Comparison of ENCODE assay signal across 8 cellular contexts in genomic region chr11:62652156-62653006, GRCh38. TPM values are rescaled to one million over a fixed set of nuclear protein-coding genes. Genes with fewer than 3 reads are reported as not detected.
DNase-seq lines count a peak whose midpoint lies in the region; ATAC-seq and TF ChIP-seq lines count a peak whose summit lies in the region.

No MANE protein-coding gene starts in this region.

- H3K27ac ChIP-seq in DND-41 (ENCODE audit: low read length) (peak overlapping the region; percentile 88), mesenchymal stem cell (ENCODE audit: low read length, poor library complexity, severe bottlenecking) (peak overlapping the region; percentile 46)

- H2BK15ac ChIP-seq in mesenchymal stem cell (ENCODE audit: low read depth, poor library complexity, severe bottlenecking) = no peak overlapping the region

- H3K36me3 ChIP-seq in DND-41 (ENCODE audit: insufficient read depth, low read length) (peaks cover 27% of the 10 kb centered on the region), mesenchymal stem cell (ENCODE audit: control insufficient read depth in 1 of 2, insufficient read depth in 2 of 2, low read depth in 1 of 2, low read length in 2 of 2) (peaks cover 25% of the 10 kb centered on the region in 2 experiments)

- in situ Hi-C loops in astrocyte of the cerebellum (cut with HindIII; ENCODE audit: low sequenced_read_pairs) = no loop called here

- H4K20me1 ChIP-seq in DND-41 (ENCODE audit: insufficient read depth, low read length) = no peaks in the 10 kb centered on the region

- no peak overlapping the region for H4K91ac ChIP-seq in mesenchymal stem cell (ENCODE audit: low read length)

- H3K27me3 ChIP-seq in DND-41 (ENCODE audit: insufficient read depth, low read length, poor library complexity) (no peaks in the 10 kb centered on the region), mesenchymal stem cell (ENCODE audit: control insufficient read depth in 1 of 2, insufficient read depth in 1 of 2, low read length in 2 of 2) (no peaks in the 10 kb centered on the region)

- peak overlapping the region; percentile 72 for H3K4me2 ChIP-seq in DND-41 (ENCODE audit: insufficient read depth, low read length)
- H3K4me2 ChIP-seq in mesenchymal stem cell (ENCODE audit: low read length, poor library complexity, severe bottlenecking) = peak overlapping the region; percentile 83

- no peak for DNase-seq in DND-41
- no peak for DNase-seq in astrocyte of the cerebellum (ENCODE audit: low read depth)
- no peak for DNase-seq in mesenchymal stem cell
- DNase-seq in NCI-H2029 (lab: John Stamatoyannopoulos, UW) = no peak
- DNase-seq in HPDE6-E6E7 (ENCODE audit: extremely low spot score) = no peak

- H3K9me3 ChIP-seq in DND-41 (ENCODE audit: insufficient read depth, low read length, severe bottlenecking) (no peaks in the 10 kb centered on the region), mesenchymal stem cell (ENCODE audit: control insufficient read depth, low read length) (no peaks in the 10 kb centered on the region)

- H3K9ac ChIP-seq in DND-41 (ENCODE audit: low read depth, low read length) (peak overlapping the region; percentile 84), mesenchymal stem cell (ENCODE audit: low read length) (peak overlapping the region; percentile 96)

- 39% methylated on average over 16 of the region's 16 CpGs for WGBS in mesenchymal stem cell

- no peak for ATAC-seq in DND-41 (ENCODE audit: insufficient read depth, low read depth)
- ATAC-seq in HG03139 (IDR thresholded peaks at IDR 0.05; ENCODE audit: unreplicated experiment) = peak; percentile 8
- no peak for ATAC-seq in GM19328 (IDR thresholded peaks at IDR 0.05; ENCODE audit: unreplicated experiment)
- ATAC-seq in HG02763 (IDR thresholded peaks at IDR 0.05; ENCODE audit: unreplicated experiment) = no peak

- TF ChIP-seq CTCF in DND-41 (IDR thresholded peaks at IDR 0.05; ENCODE audit: borderline replicate concordance, extremely low read depth, low read length, poor library complexity, severe bottlenecking) = no peak
- TF ChIP-seq CTCF in astrocyte of the cerebellum (IDR thresholded peaks at IDR 0.05; ENCODE audit: low read depth, low read length, missing control alignments) = no peak

- peak overlapping the region in 1 of 2 experiments; percentile 80 for H3K18ac ChIP-seq in mesenchymal stem cell (ENCODE audit: low read depth in 1 of 2, low read length in 2 of 2)

- peaks cover 46% of the 10 kb centered on the region for H3K79me2 ChIP-seq in DND-41 (ENCODE audit: insufficient read depth, low read length)

- H3K4me3 ChIP-seq in DND-41 (ENCODE audit: low read depth in 1 of 2, low read length in 2 of 2) (peak overlapping the region; percentile 75 to 82), astrocyte of the cerebellum (ENCODE audit: low read depth, low read length) (peak overlapping the region; percentile 96), mesenchymal stem cell (ENCODE audit: insufficient read depth in 1 of 2, low read depth in 1 of 2, low read length in 2 of 2) (peak overlapping the region; percentile 91 to 98)

- no peak overlapping the region for H3K23ac ChIP-seq in mesenchymal stem cell (ENCODE audit: low read length in 2 of 2)

- H2AFZ ChIP-seq in DND-41 (ENCODE audit: low read depth, low read length) (peak overlapping the region; percentile 87), mesenchymal stem cell (ENCODE audit: low read depth, low read length) (peak overlapping the region; percentile 74)

- H3K14ac ChIP-seq in mesenchymal stem cell (ENCODE audit: low read length in 2 of 2) = no peak overlapping the region

- peak overlapping the region; percentile 78 for H4K8ac ChIP-seq in mesenchymal stem cell (ENCODE audit: low read length)

- H3K4ac ChIP-seq in mesenchymal stem cell (ENCODE audit: low read depth in 1 of 2, low read length in 2 of 2) = peak overlapping the region in 1 of 2 experiments; percentile 76

- H2BK12ac ChIP-seq in mesenchymal stem cell (ENCODE audit: low read length in 2 of 2) = no peak overlapping the region

- H3K4me1 ChIP-seq in DND-41 (ENCODE audit: insufficient read depth, low read length) = peaks cover 36% of the 10 kb centered on the region
- H3K4me1 ChIP-seq in mesenchymal stem cell (ENCODE audit: control insufficient read depth, insufficient read depth, low read depth, low read length) = peaks cover 5% of the 10 kb centered on the region

- H2BK120ac ChIP-seq in mesenchymal stem cell (ENCODE audit: low read depth, low read length) = peak overlapping the region; percentile 95

- H2BK5ac ChIP-seq in mesenchymal stem cell (ENCODE audit: low read depth, low read length, poor library complexity, severe bottlenecking) = no peak overlapping the region

- peaks cover 19% of the 10 kb centered on the region for H3K79me1 ChIP-seq in mesenchymal stem cell (replicated peaks; ENCODE audit: low read length, poor library complexity, severe bottlenecking)

- H2AK5ac ChIP-seq in mesenchymal stem cell (ENCODE audit: low read length, severe bottlenecking) = peak overlapping the region; percentile 44

RNA-seq across cellular contexts. Expression of gene INTS5, which starts 0.7 kb away (rescaled TPM):
- 7.9 TPM for polyA plus RNA-seq in mesenchymal stem cell (2013, experiment 1 of 2)
- polyA plus RNA-seq in mesenchymal stem cell (2013, experiment 2 of 2) = 7.7 TPM

RNA-seq across cellular contexts. Expression of gene GANAB, which starts 6.0 kb away (rescaled TPM):
- polyA plus RNA-seq in mesenchymal stem cell (2013, experiment 1 of 2) = 245 TPM
- polyA plus RNA-seq in mesenchymal stem cell (2013, experiment 2 of 2) = 237 TPM

RNA-seq across cellular contexts. Expression of gene C11orf98, which starts 12.6 kb away (rescaled TPM):
- polyA plus RNA-seq in mesenchymal stem cell (2013, experiment 1 of 2) = 104 TPM
- 108 TPM for polyA plus RNA-seq in mesenchymal stem cell (2013, experiment 2 of 2)

RNA-seq across cellular contexts. Expression of gene CSKMT, which starts 12.7 kb away (rescaled TPM):
- 7.8 TPM for polyA plus RNA-seq in mesenchymal stem cell (2013, experiment 1 of 2)
- polyA plus RNA-seq in mesenchymal stem cell (2013, experiment 2 of 2) = 6.6 TPM

RNA-seq across cellular contexts. Expression of gene UQCC3, which starts 19.1 kb away (rescaled TPM):
- polyA plus RNA-seq in mesenchymal stem cell (2013, experiment 1 of 2) = 6.9 TPM
- polyA plus RNA-seq in mesenchymal stem cell (2013, experiment 2 of 2) = 7.1 TPM
